In the genomic region with DNA sequence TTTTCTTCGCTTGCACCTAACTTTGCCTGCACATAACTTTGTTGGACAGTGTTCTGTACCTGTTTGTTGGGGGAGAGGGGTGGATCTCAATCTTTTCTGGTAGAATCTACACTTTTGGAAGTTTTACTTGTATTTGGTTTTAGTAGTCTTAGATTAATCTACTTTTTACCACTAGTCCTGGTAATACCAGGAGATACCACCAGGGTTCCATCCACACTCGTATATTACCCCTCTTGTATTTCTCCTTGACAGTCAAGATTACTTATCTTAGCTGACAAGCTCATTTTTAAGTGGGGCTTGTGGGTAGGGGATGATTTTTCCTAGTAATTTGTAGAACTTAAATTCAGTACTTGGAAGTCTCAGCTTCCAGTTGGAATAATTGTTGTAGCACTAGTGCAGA, we compare ENCODE assay signal across 11 cellular contexts. TPM values are rescaled to one million over a fixed set of nuclear protein-coding genes. Genes with fewer than 3 reads are reported as not detected.
DNase-seq lines count a peak whose midpoint lies in the region; ATAC-seq and TF ChIP-seq lines count a peak whose summit lies in the region.
"Had no signal": no experiment of that assay in that cellular context is flagged by ENCODE, and none has a peak within 500 bp of the region (broad histone marks: within the 10 kb centered on the region; RNA-seq: fewer than 3 reads in every experiment).

No MANE protein-coding gene starts in this region.

- DNase-seq in EL = peak; percentile 2
- peak; percentile 8 for DNase-seq in endothelial cell (ENCODE audit: low spot score)
- no peak for DNase-seq in osteocyte (ENCODE audit: extremely low spot score, unreplicated experiment)
- no peak for DNase-seq in glomerular visceral epithelial cell (ENCODE audit: extremely low spot score)
- DNase-seq: activated T-cell treated with anti-CD3 and anti-CD28 coated beads, Interleukin-2, amount 50 U/mL, for 72 hours; NCI-H2107 had no signal

- no peak overlapping the region for H3K9ac ChIP-seq in Loucy (ENCODE audit: low read depth, low read length, poor library complexity, severe bottlenecking)

- no peaks in the 10 kb centered on the region for H3F3A ChIP-seq in Loucy (ENCODE audit: low read depth)

- H3K79me2 ChIP-seq in Loucy (ENCODE audit: insufficient read depth, low read length) = no peaks in the 10 kb centered on the region

- no peak overlapping the region for H3K4me3 Mint-ChIP-seq in endothelial cell (ENCODE audit: unreplicated experiment)
- no peak overlapping the region for H3K4me3 Mint-ChIP-seq in osteocyte (ENCODE audit: unreplicated experiment)
- H3K4me3 Mint-ChIP-seq: activated T-cell treated with anti-CD3 and anti-CD28 coated beads, Interleukin-2, amount 50 U/mL, for 72 hours; dendritic cell treated with granulocyte-macrophage colony-stimulating factor and Interleukin-4, amounts not matched to agents 40 ng/mL and 50 ng/mL, for 4 days; stimulated activated naive CD8-positive, alpha-beta T cell treated with anti-CD3 and anti-CD28 coated beads, Interleukin-15, Interleukin-2, amounts not matched to agents 100 ng/mL and 50 ng/mL, for 24 hours had no signal

- H3K4me3 ChIP-seq in Loucy (ENCODE audit: low read length, poor library complexity, severe bottlenecking) = no peak overlapping the region

- H3K27me3 Mint-ChIP-seq in endothelial cell (ENCODE audit: unreplicated experiment) (no peaks in the 10 kb centered on the region), osteocyte (ENCODE audit: unreplicated experiment) (no peaks in the 10 kb centered on the region)
- H3K27me3 Mint-ChIP-seq: dendritic cell treated with granulocyte-macrophage colony-stimulating factor and Interleukin-4, amounts not matched to agents 40 ng/mL and 50 ng/mL, for 4 days; stimulated activated naive CD8-positive, alpha-beta T cell treated with anti-CD3 and anti-CD28 coated beads, Interleukin-15, Interleukin-2, amounts not matched to agents 100 ng/mL and 50 ng/mL, for 24 hours had no signal

- peak; percentile 58 for TF ChIP-seq CTCF in Loucy (conservative IDR thresholded peaks at IDR 0.05; ENCODE audit: low read length)
- TF ChIP-seq CTCF in endothelial cell (IDR thresholded peaks at IDR 0.05; ENCODE audit: unreplicated experiment) = peak; percentile 89
- TF ChIP-seq CTCF in osteocyte (IDR thresholded peaks at IDR 0.05) = peak; percentile 33

- H3K36me3 Mint-ChIP-seq in endothelial cell (ENCODE audit: low read depth, unreplicated experiment) (peaks cover 13% of the 10 kb centered on the region), osteocyte (ENCODE audit: unreplicated experiment) (peaks cover 40% of the 10 kb centered on the region)

- H3K27me3 ChIP-seq in Loucy (ENCODE audit: insufficient read depth, low read length, poor library complexity, severe bottlenecking) = no peaks in the 10 kb centered on the region

- no peak overlapping the region for H3K4me2 ChIP-seq in Loucy (ENCODE audit: low read depth, low read length, poor library complexity, severe bottlenecking)

- H3K9me3 Mint-ChIP-seq in endothelial cell (ENCODE audit: unreplicated experiment) (no peaks in the 10 kb centered on the region), osteocyte (ENCODE audit: unreplicated experiment) (no peaks in the 10 kb centered on the region)
- H3K9me3 Mint-ChIP-seq: activated T-cell treated with anti-CD3 and anti-CD28 coated beads, Interleukin-2, amount 50 U/mL, for 72 hours; dendritic cell treated with granulocyte-macrophage colony-stimulating factor and Interleukin-4, amounts not matched to agents 40 ng/mL and 50 ng/mL, for 4 days; stimulated activated naive CD8-positive, alpha-beta T cell treated with anti-CD3 and anti-CD28 coated beads, Interleukin-15, Interleukin-2, amounts not matched to agents 100 ng/mL and 50 ng/mL, for 24 hours had no signal

- H3K4me1 Mint-ChIP-seq in endothelial cell (ENCODE audit: unreplicated experiment) = no peaks in the 10 kb centered on the region
- peaks cover 16% of the 10 kb centered on the region for H3K4me1 Mint-ChIP-seq in osteocyte (ENCODE audit: unreplicated experiment)

- no peaks in the 10 kb centered on the region for H3K9me2 ChIP-seq in Loucy (replicated peaks; ENCODE audit: low read depth, low read length)

- H3K9me3 ChIP-seq in Loucy (ENCODE audit: insufficient read depth, low read depth, low read length) = no peaks in the 10 kb centered on the region

- H2AFZ ChIP-seq in Loucy (ENCODE audit: low read length) = no peak overlapping the region

- H4K20me1 ChIP-seq in Loucy (ENCODE audit: insufficient read depth, low read length, poor library complexity, severe bottlenecking) = no peaks in the 10 kb centered on the region

- ATAC-seq in HG03175 (IDR thresholded peaks at IDR 0.05; ENCODE audit: unreplicated experiment) (no peak), HG03520 (IDR thresholded peaks at IDR 0.05; ENCODE audit: unreplicated experiment) (no peak)
- ATAC-seq: activated T-cell treated with anti-CD3 and anti-CD28 coated beads, Interleukin-2, amount 50 U/mL, for 72 hours had no signal

- no peaks in the 10 kb centered on the region for H3K4me1 ChIP-seq in Loucy (ENCODE audit: insufficient read depth, low read length, poor library complexity, severe bottlenecking)

- H3K27ac Mint-ChIP-seq in endothelial cell (ENCODE audit: unreplicated experiment) = no peak overlapping the region
- no peak overlapping the region for H3K27ac Mint-ChIP-seq in osteocyte (ENCODE audit: unreplicated experiment)
- H3K27ac Mint-ChIP-seq: activated T-cell treated with anti-CD3 and anti-CD28 coated beads, Interleukin-2, amount 50 U/mL, for 72 hours; dendritic cell treated with granulocyte-macrophage colony-stimulating factor and Interleukin-4, amounts not matched to agents 40 ng/mL and 50 ng/mL, for 4 days; stimulated activated naive CD8-positive, alpha-beta T cell treated with anti-CD3 and anti-CD28 coated beads, Interleukin-15, Interleukin-2, amounts not matched to agents 100 ng/mL and 50 ng/mL, for 24 hours had no signal

- H3K36me3 ChIP-seq in Loucy (ENCODE audit: insufficient read depth, low read length) = peaks cover 28% of the 10 kb centered on the region; the same call in 1 of the 2 replicates

RNA-seq across cellular contexts. Expression of gene TECTA, which starts 37.3 kb away (rescaled TPM):
- total RNA-seq in endothelial cell (ENCODE audit: unreplicated experiment) (2.2 TPM), osteocyte (0.94 and 1.3 TPM in 2 replicates)

RNA-seq across cellular contexts. Expression of gene TBCEL, which starts 39.8 kb away (rescaled TPM):
- 31.2 TPM for total RNA-seq in endothelial cell (ENCODE audit: unreplicated experiment)
- total RNA-seq in osteocyte = 40.4 and 43.4 TPM in 2 replicates

Comparison
In these comparisons a context has a peak if more than half of its experiments do, and no peak if none do; other contexts are left out.
1. DNase-seq: peak in EL (single experiment) and endothelial cell (single experiment); none in osteocyte (single experiment) and glomerular visceral epithelial cell (single experiment).
2. CTCF ChIP-seq: peak in every context shown above with its lines; median percentile 89 in endothelial cell; 58 in Loucy; 33 in osteocyte.